In genomic region chr3:155594836-155595235, GRCh38 we compare ENCODE assay signal across 19 cellular contexts.
DNase-seq lines count a peak whose midpoint lies in the region; ATAC-seq lines count a peak whose summit lies in the region.
"Had no signal": no experiment of that assay in that cellular context is flagged by ENCODE, and none has a peak within 500 bp of the region (broad histone marks: within the 10 kb centered on the region; RNA-seq: fewer than 3 reads in every experiment).

No MANE protein-coding gene starts in this region.

- H3K79me2 ChIP-seq in mesendoderm (ENCODE audit: control insufficient read depth, insufficient read depth, low read length): no peaks in the 10 kb centered on the region

- H3K36me3 Mint-ChIP-seq in stimulated activated memory B cell treated with anti-CD40 and anti-IgM and Interleukin-4, amounts not matched to agents 10 μg/mL and 1 μg/mL and 100 μg/mL, for 72 hours: no peaks in the 10 kb centered on the region
- H3K36me3 Mint-ChIP-seq: CD8-positive, alpha-beta T cell had no signal

- no peaks in the 10 kb centered on the region for H3K27me3 ChIP-seq in mesendoderm (ENCODE audit: insufficient read depth, low read length, poor library complexity)
- H3K27me3 ChIP-seq: BLaER1 treated with 17β-estradiol and CSF1 and Interleukin-3, amounts not matched to agents 10 nM and 100 nM had no signal

- H3K4ac ChIP-seq in mesendoderm (ENCODE audit: low read depth, low read length): no peak overlapping the region

- peak; percentile 40 for DNase-seq in ELF-1 (ENCODE audit: low read depth, low spot score)
- peak; percentile 60 for DNase-seq in SK-N-DZ (ENCODE audit: low spot score)
- peak; percentile 15 for DNase-seq in iPS-NIHi7 (ENCODE audit: extremely low spot score)
- DNase-seq in mesendoderm: peak; percentile 88
- DNase-seq in stimulated activated CD4-positive, alpha-beta T cell treated with anti-CD3 and anti-CD28 coated beads, Interleukin-2, amount 100 ng/mL, for 24 hours: no peak
- DNase-seq: Calu3; CD8-positive, alpha-beta T cell; DMS79 treated with DMSO at 0.1 percent for 48 hours; H7; HFFc6; IMR-90 had no signal

- H3K9ac ChIP-seq in mesendoderm (ENCODE audit: low read length): no peak overlapping the region
- H3K9ac ChIP-seq: BLaER1 treated with 17β-estradiol and CSF1 and Interleukin-3, amounts not matched to agents 10 nM and 100 nM had no signal

- no peak overlapping the region for H3K56ac ChIP-seq in mesendoderm (ENCODE audit: low read length)

- H3K18ac ChIP-seq in mesendoderm (ENCODE audit: low read length): no peak overlapping the region

- H3K79me1 ChIP-seq in mesendoderm (ENCODE audit: low read length): no peaks in the 10 kb centered on the region

- H2BK120ac ChIP-seq in mesendoderm (ENCODE audit: low read depth, low read length): no peak overlapping the region

- H2BK15ac ChIP-seq in mesendoderm (replicated peaks; ENCODE audit: low read depth): no peak overlapping the region

- H3K4me1 ChIP-seq in mesendoderm (ENCODE audit: control insufficient read depth, low read depth, low read length): no peaks in the 10 kb centered on the region
- H3K4me1 ChIP-seq: BLaER1 treated with 17β-estradiol and CSF1 and Interleukin-3, amounts not matched to agents 10 nM and 100 nM had no signal

- H3K36me3 ChIP-seq in mesendoderm (ENCODE audit: control insufficient read depth, insufficient read depth, low read length): no peaks in the 10 kb centered on the region
- H3K36me3 ChIP-seq: BLaER1 treated with 17β-estradiol and CSF1 and Interleukin-3, amounts not matched to agents 10 nM and 100 nM had no signal

- no peak overlapping the region for H3K4me2 ChIP-seq in mesendoderm (ENCODE audit: low read length)
- H3K4me2 ChIP-seq: BLaER1 treated with 17β-estradiol and CSF1 and Interleukin-3, amounts not matched to agents 10 nM and 100 nM; GM23338 had no signal

- H3K4me3 Mint-ChIP-seq in stimulated activated memory B cell treated with anti-CD40 and anti-IgM and Interleukin-4, amounts not matched to agents 10 μg/mL and 1 μg/mL and 100 μg/mL, for 72 hours: no peak overlapping the region
- H3K4me3 Mint-ChIP-seq: B cell; CD8-positive, alpha-beta T cell; GM23338; HFFc6 had no signal

- H4K8ac ChIP-seq in mesendoderm (ENCODE audit: low read depth, low read length): no peak overlapping the region

- no peak overlapping the region for H4K5ac ChIP-seq in mesendoderm (ENCODE audit: low read length)

- no peak overlapping the region for H2AK5ac ChIP-seq in mesendoderm (ENCODE audit: low read length)

- no peak for ATAC-seq in GM18858 (IDR thresholded peaks at IDR 0.05; ENCODE audit: unreplicated experiment)
- ATAC-seq in stimulated activated memory B cell treated with anti-CD40 and anti-IgM and Interleukin-4, amounts not matched to agents 10 μg/mL and 1 μg/mL and 100 μg/mL, for 72 hours: no peak
- ATAC-seq: CD8-positive, alpha-beta T cell; GM12878; GM23338; HCT116 had no signal

- H3K27me3 Mint-ChIP-seq in stimulated activated memory B cell treated with anti-CD40 and anti-IgM and Interleukin-4, amounts not matched to agents 10 μg/mL and 1 μg/mL and 100 μg/mL, for 72 hours: no peaks in the 10 kb centered on the region

- no peaks in the 10 kb centered on the region for H3K4me1 Mint-ChIP-seq in stimulated activated memory B cell treated with anti-CD40 and anti-IgM and Interleukin-4, amounts not matched to agents 10 μg/mL and 1 μg/mL and 100 μg/mL, for 72 hours
- H3K4me1 Mint-ChIP-seq: B cell had no signal

- H3K23ac ChIP-seq in mesendoderm (ENCODE audit: low read length): no peak overlapping the region

- no CpG with 5 or more reads among the region's 2 CpGs for WGBS in mesendoderm (ENCODE audit: extremely low coverage, insufficient coverage, low lambda C conversion rate)

- no peaks in the 10 kb centered on the region for H3K9me3 Mint-ChIP-seq in stimulated activated memory B cell treated with anti-CD40 and anti-IgM and Interleukin-4, amounts not matched to agents 10 μg/mL and 1 μg/mL and 100 μg/mL, for 72 hours
- H3K9me3 Mint-ChIP-seq: CD8-positive, alpha-beta T cell; GM23338; HFFc6 had no signal

- H3K27ac ChIP-seq in mesendoderm (ENCODE audit: low read depth, low read length): no peak overlapping the region
- H3K27ac ChIP-seq: BLaER1 treated with 17β-estradiol and CSF1 and Interleukin-3, amounts not matched to agents 10 nM and 100 nM; HL-60 had no signal

- H2BK5ac ChIP-seq in mesendoderm (ENCODE audit: low read length): no peak overlapping the region

- H3K4me3 ChIP-seq in mesendoderm (ENCODE audit: low read length): no peak overlapping the region
- H3K4me3 ChIP-seq: BLaER1 treated with 17β-estradiol and CSF1 and Interleukin-3, amounts not matched to agents 10 nM and 100 nM; GM12878; GM23338 had no signal

- no peak overlapping the region for H3K27ac Mint-ChIP-seq in stimulated activated memory B cell treated with anti-CD40 and anti-IgM and Interleukin-4, amounts not matched to agents 10 μg/mL and 1 μg/mL and 100 μg/mL, for 72 hours
- H3K27ac Mint-ChIP-seq: B cell; CD8-positive, alpha-beta T cell; HFFc6 had no signal

Comparison
In these comparisons a context has a peak if more than half of its experiments do, and no peak if none do; other contexts are left out.
1. DNase-seq: peak in ELF-1 (single experiment), SK-N-DZ (single experiment), iPS-NIHi7 (single experiment) and mesendoderm (single experiment); none in stimulated activated CD4-positive, alpha-beta T cell treated with anti-CD3 and anti-CD28 coated beads, Interleukin-2, amount 100 ng/mL, for 24 hours (0 of 2).